Comparison of ENCODE assay signal across 23 cellular contexts in the genomic region with DNA sequence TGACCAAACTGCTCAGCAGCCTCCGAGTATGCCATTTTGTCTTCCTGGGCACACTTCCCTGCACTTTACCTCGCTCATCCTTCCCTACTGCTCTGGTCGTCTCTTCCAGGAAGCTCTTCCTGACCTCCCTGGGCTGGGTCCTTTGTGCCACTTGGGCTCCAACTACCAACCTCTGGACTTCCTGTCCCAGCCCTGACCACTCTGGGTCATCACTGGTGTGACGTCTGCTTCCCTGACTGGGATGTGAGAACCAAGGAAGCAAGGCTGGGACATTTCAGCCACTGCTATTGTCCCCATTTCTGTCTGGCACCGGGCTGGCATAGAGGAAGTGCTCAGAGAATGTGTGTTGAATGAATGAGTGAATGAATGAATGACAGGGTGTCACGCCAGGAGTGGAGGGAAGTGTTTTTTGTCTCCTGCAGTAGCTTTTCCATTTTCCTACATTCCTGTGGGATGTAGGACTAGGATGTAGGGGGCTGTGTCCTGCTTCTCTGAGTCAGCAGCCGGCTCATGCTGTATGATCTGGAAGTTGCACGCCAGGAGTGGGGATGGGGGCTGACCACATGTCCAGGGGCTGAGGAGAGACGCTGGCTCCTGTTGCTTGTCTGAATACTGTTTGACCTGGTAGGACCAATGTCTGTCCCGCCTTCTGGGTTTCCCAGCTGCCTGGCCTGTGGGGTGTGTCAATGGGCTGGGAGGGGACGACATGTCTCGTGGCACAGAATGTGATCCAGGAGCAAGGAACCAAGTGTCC. TPM values are rescaled to one million over a fixed set of nuclear protein-coding genes. Genes with fewer than 3 reads are reported as not detected.
DNase-seq lines count a peak whose midpoint lies in the region; ATAC-seq and TF ChIP-seq lines count a peak whose summit lies in the region.
"Had no signal": no experiment of that assay in that cellular context is flagged by ENCODE, and none has a peak within 500 bp of the region (broad histone marks: within the 10 kb centered on the region; RNA-seq: fewer than 3 reads in every experiment).

No MANE protein-coding gene starts in this region.

- peaks cover 21% of the 10 kb centered on the region for H3K4me1 ChIP-seq in lower lobe of right lung
- no peaks in the 10 kb centered on the region for H3K4me1 ChIP-seq in HAP-1
- H3K4me1 ChIP-seq: sigmoid colon, transverse colon had no signal

- in situ Hi-C loops in HAP-1 (cut with MboI; ENCODE audit: low sequenced_read_pairs), result no loop called here

- ATAC-seq in left ventricle myocardium superior, result peak; percentile 20
- ATAC-seq in left cardiac atrium, result no peak
- ATAC-seq in lower lobe of right lung, result no peak
- ATAC-seq in GM21576 (IDR thresholded peaks at IDR 0.05; ENCODE audit: unreplicated experiment), result no peak
- no peak for ATAC-seq in HG03159 (IDR thresholded peaks at IDR 0.05; ENCODE audit: unreplicated experiment)
- ATAC-seq: A549, esophagus mucosa had no signal

- DNase-seq in left ventricle myocardium superior, result no peak
- no peak for DNase-seq in left cardiac atrium
- DNase-seq in dermis blood vessel endothelial cell, result peak; percentile 60
- no peak for DNase-seq in lower lobe of right lung
- DNase-seq in HAP-1 (ENCODE audit: low spot score in 2 of 2), result no peak
- no peak for DNase-seq in NCI-H2227 treated with DMSO at 0.1 percent for 48 hours (lab: John Stamatoyannopoulos, UW)
- DNase-seq: activated CD4-positive, alpha-beta T cell treated with anti-CD3 and anti-CD28 coated beads, Interleukin-2, amount 10 ng/mL, durations not matched to agents 24 days and 14 days; GDM1; IMR-90; mammary epithelial cell; NCI-H187 treated with DMSO at 0.1 percent for 48 hours; sigmoid colon; stimulated activated naive CD4-positive, alpha-beta T cell treated with Interleukin-2 at 50 U/mL for 16 hours; transverse colon had no signal

- no peak for TF ChIP-seq CTCF in lower lobe of right lung (IDR thresholded peaks at IDR 0.05)

- intact Hi-C loops in left ventricle myocardium superior (cut with micrococcal nuclease) (no loop called here), left cardiac atrium (cut with DNase I) (no loop called here), lower lobe of right lung (cut with DNase I) (no loop called here)

- H3K9me3 ChIP-seq in lower lobe of right lung (no peaks in the 10 kb centered on the region), HAP-1 (no peaks in the 10 kb centered on the region)
- H3K9me3 ChIP-seq: A549, sigmoid colon, transverse colon had no signal

- H3K36me3 ChIP-seq in lower lobe of right lung, result no peaks in the 10 kb centered on the region
- H3K36me3 ChIP-seq in HAP-1 (replicated peaks), result no peaks in the 10 kb centered on the region
- H3K36me3 ChIP-seq: cardiac muscle cell, sigmoid colon, transverse colon had no signal

- H3K27ac ChIP-seq in lower lobe of right lung, result peak overlapping the region; percentile 67
- H3K27ac ChIP-seq: cardiac muscle cell, RWPE1, sigmoid colon, transverse colon had no signal

- H3K27me3 ChIP-seq in lower lobe of right lung (ENCODE audit: low read depth) (peaks cover 29% of the 10 kb centered on the region), HAP-1 (ENCODE audit: low read depth) (peaks cover 6% of the 10 kb centered on the region; the same call in 1 of the 2 replicates)

- no peak overlapping the region for H3K4me3 ChIP-seq in lower lobe of right lung
- H3K4me3 ChIP-seq in HAP-1, result no peak overlapping the region
- H3K4me3 ChIP-seq: A549, cardiac muscle cell, sigmoid colon, transverse colon had no signal

RNA-seq across cellular contexts. Expression of a gene that starts 14.7 kb away (rescaled TPM):
- total RNA-seq in left ventricle myocardium superior (5.9 TPM), left cardiac atrium (1 to 10 TPM; 4.2 to 5.8 TPM), dermis blood vessel endothelial cell (7.0 and 16.9 TPM in 2 replicates), lower lobe of right lung (18.8 TPM)
- total RNA-seq: activated CD4-positive, alpha-beta T cell treated with anti-CD3 and anti-CD28 coated beads, Interleukin-2, amount 10 ng/mL, durations not matched to agents 24 days and 14 days; activated T-helper 2 cell treated with anti-CD3 and anti-CD28 coated beads, Interferon-gamma antibody, Interleukin-2, Interleukin-4, amounts not matched to agents 10 μg/mL and 5 μg/mL and 100 μg/mL, durations not matched to agents 14 hours and 24 hours and 36 hours; IMR-90; mammary epithelial cell; myocyte had no signal

RNA-seq across cellular contexts. Expression of a gene that starts 36.3 kb away (rescaled TPM):
- 7.7 TPM for total RNA-seq in left ventricle myocardium superior
- 10 to 100 TPM; 10.0 to 10.8 TPM for total RNA-seq in left cardiac atrium
- 7.3 and 8.1 TPM in 2 replicates for total RNA-seq in dermis blood vessel endothelial cell
- total RNA-seq in lower lobe of right lung, result 16.3 TPM

RNA-seq across cellular contexts. Expression of a gene that starts 44.4 kb away (rescaled TPM):
- total RNA-seq in left ventricle myocardium superior (not detected), left cardiac atrium (not detected), dermis blood vessel endothelial cell (not detected in 2 replicates), lower lobe of right lung (not detected)
- total RNA-seq: activated CD4-positive, alpha-beta T cell treated with anti-CD3 and anti-CD28 coated beads, Interleukin-2, amount 10 ng/mL, durations not matched to agents 24 days and 14 days; activated T-helper 2 cell treated with anti-CD3 and anti-CD28 coated beads, Interferon-gamma antibody, Interleukin-2, Interleukin-4, amounts not matched to agents 10 μg/mL and 5 μg/mL and 100 μg/mL, durations not matched to agents 14 hours and 24 hours and 36 hours; cardiac muscle cell; esophagus mucosa; IMR-90; mammary epithelial cell; myocyte; omental fat pad; sigmoid colon; transverse colon had no signal

RNA-seq across cellular contexts. Expression of a gene that starts 56.5 kb away (rescaled TPM):
- 18.5 TPM for total RNA-seq in left ventricle myocardium superior
- 10 to 100 TPM in 1 of 2 donors, 1 to 10 TPM in 1; 9.3 to 12.8 TPM for total RNA-seq in left cardiac atrium
- 1.4 and 2.7 TPM in 2 replicates for total RNA-seq in dermis blood vessel endothelial cell
- 7.5 TPM for total RNA-seq in lower lobe of right lung
